ENCODE assay signal across 32 cellular contexts in the genomic region with DNA sequence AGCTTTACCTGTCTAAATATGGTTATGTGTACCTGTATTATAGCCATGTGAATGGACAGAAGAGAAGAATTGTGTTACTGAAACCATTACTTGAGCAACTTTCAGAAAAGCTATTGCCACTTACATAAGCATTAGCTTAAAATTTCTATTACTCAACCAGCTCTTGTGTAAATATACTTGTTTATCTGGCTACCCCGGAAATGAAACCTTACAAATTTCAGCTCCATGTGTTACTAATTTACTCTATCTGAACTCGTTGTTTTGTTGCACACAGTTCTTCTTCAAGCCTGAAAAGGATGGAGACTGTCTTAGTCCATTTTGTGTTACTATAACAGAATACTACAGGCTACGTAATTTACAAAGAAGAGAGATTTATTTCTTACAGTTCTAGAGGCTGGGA. TPM values are rescaled to one million over a fixed set of nuclear protein-coding genes. Genes with fewer than 3 reads are reported as not detected.
DNase-seq lines count a peak whose midpoint lies in the region; ATAC-seq and TF ChIP-seq lines count a peak whose summit lies in the region.
"Had no signal": no experiment of that assay in that cellular context is flagged by ENCODE, and none has a peak within 500 bp of the region (broad histone marks: within the 10 kb centered on the region; RNA-seq: fewer than 3 reads in every experiment).

No MANE protein-coding gene starts in this region.

- H3K4me3 ChIP-seq in choroid plexus epithelial cell (ENCODE audit: low read depth, low read length) (no peak overlapping the region), fibroblast of villous mesenchyme (ENCODE audit: low read depth, low read length) (no peak overlapping the region), suprapubic skin (no peak overlapping the region)
- H3K4me3 ChIP-seq: GM12878, pancreas, Peyer's patch, testis had no signal

- ATAC-seq in GM21360 (IDR thresholded peaks at IDR 0.05; ENCODE audit: unreplicated experiment) = no peak
- ATAC-seq: GM12878, left colon had no signal

- DNase-seq in DMS53 (lab: John Stamatoyannopoulos, UW) (peak; percentile 14), DMS53 treated with DMSO at 0.1 percent for 48 hours (lab: John Stamatoyannopoulos, UW; ENCODE audit: unreplicated experiment) (no peak), choroid plexus epithelial cell (ENCODE audit: low read depth) (peak; percentile 33), fibroblast of villous mesenchyme (ENCODE audit: low read depth) (peak; percentile 76), suprapubic skin (ENCODE audit: low spot score in 2 of 2) (no peak), type B pancreatic cell (ENCODE audit: extremely low spot score, unreplicated experiment) (no peak)
- DNase-seq in stimulated activated naive CD4-positive, alpha-beta T cell (lab: John Stamatoyannopoulos, UW) = no peak
- DNase-seq: activated effector memory CD4-positive, alpha-beta T cell treated with Interleukin-2 at 50 U/mL for 16 hours; anterior cingulate cortex; CD4-positive, alpha-beta T cell; cortex of kidney; effector memory CD4-positive, alpha-beta T cell; EL; immature natural killer cell; left colon; NCI-H1417 treated with DMSO at 0.1 percent for 48 hours; NCI-H2081 treated with DMSO at 0.1 percent for 48 hours; NCI-H226; NCI-H69; pancreas; Peyer's patch; retina; SHP77 treated with DMSO at 0.1 percent for 48 hours; small intestine; stimulated activated naive CD4-positive, alpha-beta T cell treated with Interleukin-2 at 50 U/mL for 16 hours; testis had no signal

- H3K27me3 Mint-ChIP-seq in type B pancreatic cell = no peaks in the 10 kb centered on the region
- H3K27me3 Mint-ChIP-seq: CD4-positive, alpha-beta T cell had no signal

- H3K4me1 Mint-ChIP-seq in type B pancreatic cell (ENCODE audit: unreplicated experiment) = peaks cover 4% of the 10 kb centered on the region
- H3K4me1 Mint-ChIP-seq: immature natural killer cell had no signal

- WGBS in suprapubic skin = 66% methylated on average over 3 of the region's 3 CpGs

- no peak for TF ChIP-seq POLR2A in suprapubic skin (IDR thresholded peaks at IDR 0.05)

- no peak overlapping the region for H3K27ac Mint-ChIP-seq in type B pancreatic cell
- H3K27ac Mint-ChIP-seq: activated naive CD8-positive, alpha-beta T cell; CD4-positive, alpha-beta T cell; immature natural killer cell had no signal

- H3K36me3 Mint-ChIP-seq in type B pancreatic cell = no peaks in the 10 kb centered on the region
- H3K36me3 Mint-ChIP-seq: activated naive CD8-positive, alpha-beta T cell; immature natural killer cell had no signal

- TF ChIP-seq EP300 in suprapubic skin (IDR thresholded peaks at IDR 0.05) = no peak

- no peaks in the 10 kb centered on the region for H3K27me3 ChIP-seq in suprapubic skin
- H3K27me3 ChIP-seq: pancreas, Peyer's patch, testis had no signal

- TF ChIP-seq CTCF in choroid plexus epithelial cell (conservative IDR thresholded peaks at IDR 0.05; ENCODE audit: low read depth, low read length) (no peak), fibroblast of villous mesenchyme (IDR thresholded peaks at IDR 0.05; ENCODE audit: insufficient read depth, low read depth, low read length) (no peak), suprapubic skin (IDR thresholded peaks at IDR 0.05) (no peak), type B pancreatic cell (conservative IDR thresholded peaks at IDR 0.05) (no peak)

- peaks cover 11% of the 10 kb centered on the region for H3K4me1 ChIP-seq in suprapubic skin
- H3K4me1 ChIP-seq: testis had no signal

- no peak overlapping the region for H3K4me3 Mint-ChIP-seq in type B pancreatic cell
- H3K4me3 Mint-ChIP-seq: activated naive CD8-positive, alpha-beta T cell; CD4-positive, alpha-beta T cell; immature natural killer cell; neural crest cell had no signal

- H3K27ac ChIP-seq in suprapubic skin = peak overlapping the region; percentile 73
- H3K27ac ChIP-seq: 22Rv1, HL-60, pancreas, Peyer's patch, testis had no signal

- no peaks in the 10 kb centered on the region for H3K9me3 ChIP-seq in suprapubic skin
- H3K9me3 ChIP-seq: pancreas, Peyer's patch, testis had no signal

- H3K9me3 Mint-ChIP-seq in type B pancreatic cell = no peaks in the 10 kb centered on the region
- H3K9me3 Mint-ChIP-seq: CD4-positive, alpha-beta T cell; neural crest cell had no signal

- H3K36me3 ChIP-seq in suprapubic skin = no peaks in the 10 kb centered on the region
- H3K36me3 ChIP-seq: pancreas, Peyer's patch had no signal

RNA-seq across cellular contexts. Expression of a gene that starts 22.5 kb away (rescaled TPM):
- total RNA-seq in fibroblast of villous mesenchyme (3.0 and 10.0 TPM in 2 replicates), suprapubic skin (1 to 10 TPM in 3 of 4 donors, under 1 TPM in 1; 0.32 to 2.3 (median 1.3) TPM), type B pancreatic cell (ENCODE audit: low replicate concordance) (6.0 and 28.6 TPM in 2 replicates)
- total RNA-seq: CD4-positive, alpha-beta T cell had no signal

Comparison
In these comparisons a context has a peak if more than half of its experiments do, and no peak if none do; other contexts are left out.
1. DNase-seq: peak in DMS53 (single experiment), choroid plexus epithelial cell (single experiment) and fibroblast of villous mesenchyme (single experiment); none in DMS53 treated with DMSO at 0.1 percent for 48 hours (single experiment), suprapubic skin (0 of 2), stimulated activated naive CD4-positive, alpha-beta T cell (0 of 6) and type B pancreatic cell (single experiment).